31 cellular contexts compared by ENCODE assay signal in genomic region chr6:73225396-73225795, GRCh38. TPM values are rescaled to one million over a fixed set of nuclear protein-coding genes. Genes with fewer than 3 reads are reported as not detected.
A peak's percentile ranks its signal among the peaks of the same experiment; 100 is the strongest.
DNase-seq lines count a peak whose midpoint lies in the region; ATAC-seq, FAIRE-seq and TF ChIP-seq lines count a peak whose summit lies in the region.
"Had no signal": no experiment of that assay in that cellular context is flagged by ENCODE, and none has a peak within 500 bp of the region (broad histone marks: within the 10 kb centered on the region; RNA-seq: fewer than 3 reads in every experiment).

Gene KHDC1L, minus strand, starts transcription at chr6:73225496. Its CDS starts 88 bp downstream, at chr6:73225408.

- no peak for TF ChIP-seq POLR2A in HCT116 (IDR thresholded peaks at IDR 0.05; ENCODE audit: borderline replicate concordance, extremely low read depth, insufficient read depth, insufficient read length)
- no peak for TF ChIP-seq POLR2A in K562 (conservative IDR thresholded peaks at IDR 0.05)

- no peaks in the 10 kb centered on the region for H3K27me3 ChIP-seq in right atrium auricular region
- no peaks in the 10 kb centered on the region for H3K27me3 ChIP-seq in HCT116 (ENCODE audit: insufficient read depth, low read length)
- peaks cover 5 to 13% of the 10 kb centered on the region in 2 experiments; a peak in 3 of 5 replicates for H3K27me3 ChIP-seq in K562 (ENCODE audit: control insufficient read depth in 2 of 2, insufficient read depth in 2 of 2, low read length in 2 of 2)
- H3K27me3 ChIP-seq: BE2C, BLaER1 had no signal

- H3K4me1 ChIP-seq in right atrium auricular region = no peaks in the 10 kb centered on the region
- peaks cover 18 to 27% of the 10 kb centered on the region in 2 experiments for H3K4me1 ChIP-seq in HCT116 (ENCODE audit: control insufficient read depth in 1 of 2, insufficient read depth in 2 of 2, low read length in 2 of 2)
- peaks cover 3 to 7% of the 10 kb centered on the region in 2 experiments; a peak in 3 of 5 replicates for H3K4me1 ChIP-seq in K562 (replicated peaks in 1 of 2; ENCODE audit: control insufficient read depth in 2 of 2, insufficient read depth in 2 of 2, low read length in 2 of 2)
- H3K4me1 ChIP-seq: BE2C, BLaER1 had no signal

- H3K27ac ChIP-seq in right atrium auricular region (no peak within 1 kb of the TSS), HCT116 (ENCODE audit: low read depth, low read length) (peak within 1 kb of the TSS; percentile 67), K562 (ENCODE audit: extremely low read depth, low read depth, low read length) (no peak within 1 kb of the TSS)
- H3K27ac ChIP-seq: BLaER1 had no signal

- TF ChIP-seq CTCF in right atrium auricular region (IDR thresholded peaks at IDR 0.05) (no peak), HCT116 (IDR thresholded peaks at IDR 0.05 in 2 of 3, conservative IDR thresholded peaks at IDR 0.05 in 1 of 3; ENCODE audit: borderline replicate concordance in 1 of 3, insufficient read depth in 1 of 3, low read depth in 2 of 3, low read length in 2 of 3) (no peak), K562 (IDR thresholded peaks at IDR 0.05 in 2 of 3, conservative IDR thresholded peaks at IDR 0.05 in 1 of 3; ENCODE audit: insufficient read depth in 2 of 3, low read depth in 1 of 3, low read length in 3 of 3) (no peak)

- H3K79me2 ChIP-seq in HCT116 (ENCODE audit: insufficient read depth, low read length) (no peaks in the 10 kb centered on the region), K562 (ENCODE audit: control insufficient read depth, insufficient read depth, low read length) (no peaks in the 10 kb centered on the region)

- no peaks in the 10 kb centered on the region for H4K20me1 ChIP-seq in HCT116 (ENCODE audit: insufficient read depth)
- H4K20me1 ChIP-seq in K562 (replicated peaks; ENCODE audit: control insufficient read depth, insufficient read depth, low read length) = no peaks in the 10 kb centered on the region
- H4K20me1 ChIP-seq: BLaER1 had no signal

- no peak for TF ChIP-seq EP300 in K562 (IDR thresholded peaks at IDR 0.05; ENCODE audit: low read length)

- intact Hi-C loops in left ventricle myocardium superior (cut with micrococcal nuclease) = no loop called here
- intact Hi-C loops in HCT116 (cut with micrococcal nuclease) = no loop called here
- intact Hi-C loops in K562 (cut with micrococcal nuclease) = no loop called here
- intact Hi-C loops in activated CD4-positive, alpha-beta T cell treated with anti-CD3 and anti-CD28 coated beads for 36 hours (cut with DNase I, micrococcal nuclease) = no loop called here

- no peak for FAIRE-seq in K562 (lab: Jason Lieb, UNC)
- FAIRE-seq: A204.1, GM12878, GM12892, GM18507, GM19239 had no signal

- no TSS peak for BruUV-seq in HCT116 (replicated peaks; lab: Mats Ljungman, UMichigan)
- BruUV-seq in K562 (replicated peaks; lab: Mats Ljungman, UMichigan) = no TSS peak

- no peaks in the 10 kb centered on the region for H3K9me2 ChIP-seq in HCT116 (ENCODE audit: insufficient read depth)

- H3K9me1 ChIP-seq in K562 (ENCODE audit: control insufficient read depth, insufficient read depth, low read length) = no peaks in the 10 kb centered on the region

- H3K9ac ChIP-seq in HCT116 (ENCODE audit: low read length) (peak within 1 kb of the TSS; percentile 17; the same call in 1 of the 2 replicates), K562 (ENCODE audit: insufficient read depth in 1 of 2, low read depth in 2 of 2, low read length in 2 of 2) (no peak within 1 kb of the TSS)
- H3K9ac ChIP-seq: BLaER1 had no signal

- no peak for ATAC-seq in left ventricle myocardium superior
- no peak for ATAC-seq in HCT116
- ATAC-seq in K562 = no peak
- ATAC-seq in stimulated activated effector memory CD8-positive, alpha-beta T cell treated with anti-CD3 and anti-CD28 coated beads, Interleukin-12 subunit alpha, Interleukin-12 subunit beta, amount 100 ng/mL, for 72 hours = no peak
- no peak for ATAC-seq in activated CD4-positive, alpha-beta T cell treated with anti-CD3 and anti-CD28 coated beads for 36 hours
- ATAC-seq: GM12878 had no signal

- H3K36me3 ChIP-seq in right atrium auricular region = no peaks in the 10 kb centered on the region
- no peaks in the 10 kb centered on the region for H3K36me3 ChIP-seq in HCT116 (ENCODE audit: control insufficient read depth in 1 of 2, insufficient read depth in 2 of 2, low read length in 2 of 2)
- H3K36me3 ChIP-seq in K562 (ENCODE audit: control insufficient read depth, insufficient read depth, low read length) = no peaks in the 10 kb centered on the region
- H3K36me3 ChIP-seq: BE2C had no signal

- RAD21 ChIA-PET in HCT116 (lab: Charles Lee; ENCODE audit: low non-redundant PET in 1 of 2, low total read pairs in 2 of 2, uncharacterized antibody in 2 of 2, unreplicated experiment in 2 of 2) = no interaction called here

- POLR2A ChIA-PET in HCT116 (lab: Charles Lee) = no interaction called here
- POLR2A ChIA-PET in K562 (lab: Yijun Ruan, JAX) = no interaction called here
- POLR2A ChIA-PET in activated CD4-positive, alpha-beta T cell treated with anti-CD3 and anti-CD28 coated beads for 36 hours (lab: Charles Lee) = no interaction called here

- no peaks in the 10 kb centered on the region for H3K27me3 Mint-ChIP-seq in activated CD4-positive, alpha-beta T cell treated with anti-CD3 and anti-CD28 coated beads for 36 hours
- H3K27me3 Mint-ChIP-seq: CD8-positive, alpha-beta memory T cell had no signal

- H3K4me1 Mint-ChIP-seq in stimulated activated effector memory CD8-positive, alpha-beta T cell treated with anti-CD3 and anti-CD28 coated beads, Interleukin-12 subunit alpha, Interleukin-12 subunit beta, amount 100 ng/mL, for 72 hours = no peaks in the 10 kb centered on the region
- H3K4me1 Mint-ChIP-seq in activated CD4-positive, alpha-beta T cell treated with anti-CD3 and anti-CD28 coated beads for 36 hours = peaks cover 4% of the 10 kb centered on the region
- H3K4me1 Mint-ChIP-seq: CD14-positive monocyte; CD4-positive, alpha-beta memory T cell; CD4-positive, CD25-positive, alpha-beta regulatory T cell; CD8-positive, alpha-beta memory T cell had no signal

- H3K9me3 ChIP-seq in right atrium auricular region = no peaks in the 10 kb centered on the region
- H3K9me3 ChIP-seq in HCT116 (ENCODE audit: control insufficient read depth in 1 of 2, insufficient read depth in 1 of 2, low read depth in 1 of 2, low read length in 2 of 2) = no peaks in the 10 kb centered on the region
- no peaks in the 10 kb centered on the region for H3K9me3 ChIP-seq in K562 (replicated peaks; ENCODE audit: control insufficient read depth, insufficient read depth, low read depth, low read length)
- H3K9me3 ChIP-seq: BE2C had no signal

- WGBS in K562 (ENCODE audit: insufficient coverage, low coverage, missing lambda C conversion rate) = 62% methylated on average over 4 of the region's 4 CpGs

- peak within 1 kb of the TSS; percentile 63 for H3K4me2 ChIP-seq in HCT116 (ENCODE audit: low read length)
- H3K4me2 ChIP-seq in K562 (ENCODE audit: insufficient read depth, low read length) = peak within 1 kb of the TSS; percentile 47
- H3K4me2 ChIP-seq: BLaER1 had no signal

- H3K4me3 Mint-ChIP-seq in stimulated activated effector memory CD8-positive, alpha-beta T cell treated with anti-CD3 and anti-CD28 coated beads, Interleukin-12 subunit alpha, Interleukin-12 subunit beta, amount 100 ng/mL, for 72 hours = no peak within 1 kb of the TSS
- no peak within 1 kb of the TSS for H3K4me3 Mint-ChIP-seq in activated CD4-positive, alpha-beta T cell treated with anti-CD3 and anti-CD28 coated beads for 36 hours
- H3K4me3 Mint-ChIP-seq: CD14-positive monocyte; CD4-positive, alpha-beta memory T cell; CD8-positive, alpha-beta memory T cell had no signal

- in situ Hi-C loops in K562 (cut with MboI) = no loop called here

- H3K9me3 Mint-ChIP-seq in stimulated activated effector memory CD8-positive, alpha-beta T cell treated with anti-CD3 and anti-CD28 coated beads, Interleukin-12 subunit alpha, Interleukin-12 subunit beta, amount 100 ng/mL, for 72 hours = no peaks in the 10 kb centered on the region
- no peaks in the 10 kb centered on the region for H3K9me3 Mint-ChIP-seq in activated CD4-positive, alpha-beta T cell treated with anti-CD3 and anti-CD28 coated beads for 36 hours (ENCODE audit: low read depth)
- H3K9me3 Mint-ChIP-seq: CD4-positive, alpha-beta memory T cell; CD4-positive, CD25-positive, alpha-beta regulatory T cell; CD8-positive, alpha-beta memory T cell had no signal

- H3K4me3 ChIP-seq in right atrium auricular region (no peak within 1 kb of the TSS), HCT116 (replicated peaks in 1 of 2; ENCODE audit: low read depth in 1 of 2, low read length in 2 of 2) (peak within 1 kb of the TSS; percentile 12 to 34), K562 (no peak within 1 kb of the TSS)
- H3K4me3 ChIP-seq: BLaER1, GM12878 had no signal

- TF ChIP-seq RAD21 in HCT116 (IDR thresholded peaks at IDR 0.05; ENCODE audit: low read depth) = no peak
- TF ChIP-seq RAD21 in K562 (CRISPR knock-in tag; conservative IDR thresholded peaks at IDR 0.05 in 1 of 2, IDR thresholded peaks at IDR 0.05 in 1 of 2) = no peak

- H3K27ac Mint-ChIP-seq in stimulated activated effector memory CD8-positive, alpha-beta T cell treated with anti-CD3 and anti-CD28 coated beads, Interleukin-12 subunit alpha, Interleukin-12 subunit beta, amount 100 ng/mL, for 72 hours = peak within 1 kb of the TSS; percentile 60
- no peak within 1 kb of the TSS for H3K27ac Mint-ChIP-seq in activated CD4-positive, alpha-beta T cell treated with anti-CD3 and anti-CD28 coated beads for 36 hours

- DNase-seq in right atrium auricular region (ENCODE audit: low spot score) = peak; percentile 42
- no peak for DNase-seq in left ventricle myocardium superior
- DNase-seq in HCT116 (ENCODE audit: low read depth, low spot score) = no peak
- no peak for DNase-seq in K562 (ENCODE audit: extremely low read depth in 1 of 4, low spot score in 3 of 4)
- DNase-seq in stimulated activated effector memory CD8-positive, alpha-beta T cell treated with anti-CD3 and anti-CD28 coated beads, Interleukin-12 subunit alpha, Interleukin-12 subunit beta, amount 100 ng/mL, for 72 hours (ENCODE audit: low spot score in 2 of 2) = no peak
- no peak for DNase-seq in activated CD4-positive, alpha-beta T cell treated with anti-CD3 and anti-CD28 coated beads, Interleukin-2, amount 50 U/mL, for 1 hour
- DNase-seq in NCI-H748 (lab: John Stamatoyannopoulos, UW; ENCODE audit: unreplicated experiment) = no peak
- DNase-seq in activated CD4-positive, alpha-beta T cell treated with anti-CD3 and anti-CD28 coated beads for 36 hours = no peak
- DNase-seq: 8988T; ACHN; BE2C; C1 segment of cervical spinal cord; CD4-positive, alpha-beta memory T cell; CD4-positive, CD25-positive, alpha-beta regulatory T cell; CD8-positive, alpha-beta memory T cell; COR-L47; DMS 273 treated with DMSO at 0.1 percent for 48 hours; DMS153; DMS79; DND-41; EL; GDM1 had no signal

- no peaks in the 10 kb centered on the region for H3K36me3 Mint-ChIP-seq in stimulated activated effector memory CD8-positive, alpha-beta T cell treated with anti-CD3 and anti-CD28 coated beads, Interleukin-12 subunit alpha, Interleukin-12 subunit beta, amount 100 ng/mL, for 72 hours
- H3K36me3 Mint-ChIP-seq in activated CD4-positive, alpha-beta T cell treated with anti-CD3 and anti-CD28 coated beads for 36 hours (ENCODE audit: low read depth) = no peaks in the 10 kb centered on the region
- H3K36me3 Mint-ChIP-seq: CD14-positive monocyte; CD4-positive, alpha-beta memory T cell; CD4-positive, CD25-positive, alpha-beta regulatory T cell had no signal

- CTCF ChIA-PET in HCT116 (lab: Charles Lee) = no interaction called here
- CTCF ChIA-PET in K562 (lab: Yijun Ruan, JAX; ENCODE audit: low intra/inter-chr PET ratio) = interaction anchor here (0.7 kb wide), 1 partner anchor 1428 kb away, joined by 3 read pairs; no protein-coding TSS in a partner anchor
- CTCF ChIA-PET in activated CD4-positive, alpha-beta T cell treated with anti-CD3 and anti-CD28 coated beads for 36 hours (lab: Charles Lee) = no interaction called here

- H2AFZ ChIP-seq in HCT116 (ENCODE audit: low read depth, low read length, poor library complexity, severe bottlenecking) = no peak within 1 kb of the TSS
- H2AFZ ChIP-seq in K562 (ENCODE audit: low read depth, low read length) = peak within 1 kb of the TSS; percentile 84

RNA-seq across cellular contexts. Expression of gene KHDC1L, which starts in this region (rescaled TPM):
- total RNA-seq in right atrium auricular region (not detected), left ventricle myocardium superior (not detected), HCT116 (2021; ENCODE audit: unreplicated experiment) (5.4 TPM), K562 (2014; rRNA removed) (0.54 and 0.90 TPM in 2 replicates), K562 (2014; rRNA removed; fragmentation: Illumina TruSeq; extraction: Trizol) (0.33 TPM in 1 of 2 replicates, not detected in the other), K562 (2015; rRNA removed; fragmentation: Illumina TruSeq; extraction: Trizol) (0.69 TPM in 1 of 2 replicates, not detected in the other), K562 (2021) (0.35 and 0.51 TPM in 2 replicates)
- polyA plus RNA-seq in HCT116 (2012) = 6.6 and 9.2 TPM in 2 replicates
- total RNA-seq in K562 (2011; cell fraction: chromatin; rRNA removed; ENCODE audit: low replicate concordance) = 1.2 TPM in 1 of 2 replicates, not detected in the other
- total RNA-seq in K562 (2011; cell fraction: nucleolus; rRNA removed) = not detected in 2 replicates
- not detected in 2 replicates for total RNA-seq in K562 (2011; cell fraction: nucleoplasm; rRNA removed)
- polyA plus RNA-seq in K562 (2011; rRNA removed) (0.54 and 0.93 TPM in 2 replicates), K562 (2014; fragmentation: Illumina TruSeq; extraction: Trizol) (0.55 and 0.79 TPM in 2 replicates), K562 (2014; fragmentation: Nextera tagmentation; extraction: Ambion mirVana) (1 to 10 TPM; 1.2 to 1.9 TPM), K562 (2014; rRNA removed) (0.39 and 0.41 TPM in 2 replicates)
- 0.75 and 0.78 TPM in 2 replicates for polyA plus RNA-seq in K562 (2011; cell fraction: cytosol; rRNA removed)
- 0.24 and 1.2 TPM in 2 replicates for polyA plus RNA-seq in K562 (2011; cell fraction: nucleus; rRNA removed)
- 1.0 and 1.4 TPM in 2 replicates for polyA plus RNA-seq in K562 (2012)
- 0.54 TPM in 1 of 2 replicates, not detected in the other for polyA minus RNA-seq in K562 (2011; rRNA and poly(A)+ RNA removed)
- not detected in 2 replicates for polyA minus RNA-seq in K562 (2011; cell fraction: cytosol; rRNA and poly(A)+ RNA removed)
- not detected in 2 replicates for polyA minus RNA-seq in K562 (2011; cell fraction: nucleus; rRNA and poly(A)+ RNA removed)
- total RNA-seq in activated CD4-positive, alpha-beta T cell treated with anti-CD3 and anti-CD28 coated beads for 36 hours = not detected
- total RNA-seq: A673; CD4-positive, alpha-beta memory T cell; Daoy; GM12878 had no signal
- polyA plus RNA-seq: CD14-positive monocyte; CD4-positive, alpha-beta memory T cell; CD4-positive, CD25-positive, alpha-beta regulatory T cell; CD8-positive, alpha-beta memory T cell had no signal

Comparison
In these comparisons a context has a peak if more than half of its experiments do, and no peak if none do; other contexts are left out.
1. Peak in DNase-seq in right atrium auricular region; RNA of the gene not detected or under 1 TPM.
2. H3K4me3 ChIP-seq: peak in HCT116 (2 of 2); none in right atrium auricular region (0 of 2) and K562 (single experiment).